ENCODE assay signal across 9 cellular contexts in genomic region chr6:90502866-90503407, GRCh38.
DNase-seq lines count a peak whose midpoint lies in the region; ATAC-seq lines count a peak whose summit lies in the region.
"Had no signal": no experiment of that assay in that cellular context is flagged by ENCODE, and none has a peak within 500 bp of the region (broad histone marks: within the 10 kb centered on the region; RNA-seq: fewer than 3 reads in every experiment).

No MANE protein-coding gene starts in this region.

- peak overlapping the region in 6 of 9 donors; percentile 1 to 76 (median 52) for H3K27ac Mint-ChIP-seq in naive thymus-derived CD4-positive, alpha-beta T cell
- H3K27ac Mint-ChIP-seq in CD8-positive, alpha-beta memory T cell: no peak overlapping the region
- no peak overlapping the region for H3K27ac Mint-ChIP-seq in activated CD4-positive, alpha-beta T cell treated with anti-CD3 and anti-CD28 coated beads, Interleukin-2, amount 10 ng/mL, durations not matched to agents 7 days and 5 days

- intact Hi-C loops in naive thymus-derived CD4-positive, alpha-beta T cell (cut with micrococcal nuclease): no loop called here

- no peaks in the 10 kb centered on the region for H3K36me3 ChIP-seq in naive thymus-derived CD4-positive, alpha-beta T cell (ENCODE audit: control insufficient read depth in 2 of 3, insufficient read depth in 3 of 3, low read length in 3 of 3)
- no peaks in the 10 kb centered on the region for H3K36me3 ChIP-seq in CD8-positive, alpha-beta memory T cell (ENCODE audit: insufficient read depth, low read length)

- no peaks in the 10 kb centered on the region for H3K27me3 ChIP-seq in naive thymus-derived CD4-positive, alpha-beta T cell (ENCODE audit: control insufficient read depth in 2 of 2, insufficient read depth in 2 of 2, low read length in 2 of 2)
- no peaks in the 10 kb centered on the region for H3K27me3 ChIP-seq in CD8-positive, alpha-beta memory T cell (ENCODE audit: insufficient read depth, low read length, poor library complexity, severe bottlenecking)

- H3K4me3 ChIP-seq in naive thymus-derived CD4-positive, alpha-beta T cell (ENCODE audit: low read length): no peak overlapping the region
- H3K4me3 ChIP-seq in CD8-positive, alpha-beta memory T cell (ENCODE audit: low read length): no peak overlapping the region

- H3K4me1 Mint-ChIP-seq in naive thymus-derived CD4-positive, alpha-beta T cell: peaks cover 0 to 13% (median 10%) of the 10 kb centered on the region in 7 donors
- peaks cover 0 to 10% (median 5%) of the 10 kb centered on the region in 3 donors for H3K4me1 Mint-ChIP-seq in CD8-positive, alpha-beta memory T cell
- H3K4me1 Mint-ChIP-seq in activated CD4-positive, alpha-beta T cell treated with anti-CD3 and anti-CD28 coated beads, Interleukin-2, amount 10 ng/mL, durations not matched to agents 7 days and 5 days: peaks cover 10% of the 10 kb centered on the region

- H3K9me3 ChIP-seq in naive thymus-derived CD4-positive, alpha-beta T cell (ENCODE audit: control insufficient read depth in 2 of 3, low read length in 3 of 3): no peaks in the 10 kb centered on the region
- H3K9me3 ChIP-seq in CD8-positive, alpha-beta memory T cell (ENCODE audit: low read length): no peaks in the 10 kb centered on the region

- no peaks in the 10 kb centered on the region for H3K4me1 ChIP-seq in naive thymus-derived CD4-positive, alpha-beta T cell (ENCODE audit: control insufficient read depth in 2 of 2, insufficient read depth in 2 of 2, low read length in 2 of 2)
- no peaks in the 10 kb centered on the region for H3K4me1 ChIP-seq in CD8-positive, alpha-beta memory T cell (ENCODE audit: insufficient read depth, low read length)

- POLR2A ChIA-PET in naive thymus-derived CD4-positive, alpha-beta T cell (lab: Charles Lee): no interaction called here
- POLR2A ChIA-PET in CD8-positive, alpha-beta memory T cell (lab: Charles Lee): no interaction called here
- POLR2A ChIA-PET in activated CD4-positive, alpha-beta T cell treated with anti-CD3 and anti-CD28 coated beads, Interleukin-2, amount 10 ng/mL, durations not matched to agents 7 days and 5 days (lab: Charles Lee): no interaction called here

- H3K27me3 Mint-ChIP-seq in naive thymus-derived CD4-positive, alpha-beta T cell: peaks cover 0 to 12% (median 0%) of the 10 kb centered on the region in 5 donors
- peaks cover 0 to 2% of the 10 kb centered on the region in 2 donors for H3K27me3 Mint-ChIP-seq in CD8-positive, alpha-beta memory T cell
- H3K27me3 Mint-ChIP-seq in activated CD4-positive, alpha-beta T cell treated with anti-CD3 and anti-CD28 coated beads, Interleukin-2, amount 10 ng/mL, durations not matched to agents 7 days and 5 days: peaks cover 19% of the 10 kb centered on the region

- peak overlapping the region in 3 of 10 donors; percentile 1 to 38 (median 32) for H3K4me3 Mint-ChIP-seq in naive thymus-derived CD4-positive, alpha-beta T cell
- H3K4me3 Mint-ChIP-seq in CD8-positive, alpha-beta memory T cell: no peak overlapping the region
- H3K4me3 Mint-ChIP-seq in activated CD4-positive, alpha-beta T cell treated with anti-CD3 and anti-CD28 coated beads, Interleukin-2, amount 10 ng/mL, durations not matched to agents 7 days and 5 days: no peak overlapping the region

- H3K36me3 Mint-ChIP-seq in naive thymus-derived CD4-positive, alpha-beta T cell: peaks cover 0 to 3% (median 0%) of the 10 kb centered on the region in 5 donors
- H3K36me3 Mint-ChIP-seq in CD8-positive, alpha-beta memory T cell: no peaks in the 10 kb centered on the region
- H3K36me3 Mint-ChIP-seq in activated CD4-positive, alpha-beta T cell treated with anti-CD3 and anti-CD28 coated beads, Interleukin-2, amount 10 ng/mL, durations not matched to agents 7 days and 5 days (ENCODE audit: low read depth): no peaks in the 10 kb centered on the region

- ATAC-seq in GM19025 (IDR thresholded peaks at IDR 0.05; ENCODE audit: low read depth, unreplicated experiment) (peak; percentile 64), HG02938 (IDR thresholded peaks at IDR 0.05; ENCODE audit: unreplicated experiment) (peak; percentile 65)
- ATAC-seq in naive thymus-derived CD4-positive, alpha-beta T cell: no peak

- DNase-seq in OCI-M1 (lab: John Stamatoyannopoulos, UW): peak; percentile 93
- peak in 2 of 9 donors; percentile 32 to 36 for DNase-seq in naive thymus-derived CD4-positive, alpha-beta T cell
- no peak for DNase-seq in CD8-positive, alpha-beta memory T cell
- no peak for DNase-seq in activated CD4-positive, alpha-beta T cell treated with anti-CD3 and anti-CD28 coated beads, Interleukin-2, amount 10 ng/mL, durations not matched to agents 7 days and 5 days
- DNase-seq in stimulated activated CD4-positive, alpha-beta T cell treated with anti-CD3 and anti-CD28 coated beads, Interleukin-4, amount 100 ng/mL, for 1 hour: no peak
- DNase-seq: foreskin fibroblast, NCI-H82 had no signal

- H3K9me3 Mint-ChIP-seq in naive thymus-derived CD4-positive, alpha-beta T cell: peaks cover 0 to 6% (median under 1%) of the 10 kb centered on the region in 11 donors
- peaks cover 0 to 3% (median under 1%) of the 10 kb centered on the region in 5 donors for H3K9me3 Mint-ChIP-seq in CD8-positive, alpha-beta memory T cell
- H3K9me3 Mint-ChIP-seq in activated CD4-positive, alpha-beta T cell treated with anti-CD3 and anti-CD28 coated beads, Interleukin-2, amount 10 ng/mL, durations not matched to agents 7 days and 5 days: peaks cover under 1% of the 10 kb centered on the region

- H3K27ac ChIP-seq in naive thymus-derived CD4-positive, alpha-beta T cell (ENCODE audit: low read depth, low read length): no peak overlapping the region
- no peak overlapping the region for H3K27ac ChIP-seq in CD8-positive, alpha-beta memory T cell (ENCODE audit: low read depth, low read length)

- CTCF ChIA-PET in naive thymus-derived CD4-positive, alpha-beta T cell (lab: Charles Lee): no interaction called here
- CTCF ChIA-PET in CD8-positive, alpha-beta memory T cell (lab: Charles Lee): no interaction called here
- CTCF ChIA-PET in activated CD4-positive, alpha-beta T cell treated with anti-CD3 and anti-CD28 coated beads, Interleukin-2, amount 10 ng/mL, durations not matched to agents 7 days and 5 days (lab: Charles Lee): interaction anchor here (0.6 to 1.5 kb wide), 2 partner anchors 19 to 150 kb away, joined by 3 to 8 read pairs; no protein-coding TSS in a partner anchor

Comparison
In these comparisons a context has a peak if more than half of its experiments do, and no peak if none do; other contexts are left out.
1. H3K27ac Mint-ChIP-seq: peak in naive thymus-derived CD4-positive, alpha-beta T cell (6 of 9); none in CD8-positive, alpha-beta memory T cell (0 of 8) and activated CD4-positive, alpha-beta T cell treated with anti-CD3 and anti-CD28 coated beads, Interleukin-2, amount 10 ng/mL, durations not matched to agents 7 days and 5 days (single experiment).